ENCODE assay signal across 9 cellular contexts in the genomic region with DNA sequence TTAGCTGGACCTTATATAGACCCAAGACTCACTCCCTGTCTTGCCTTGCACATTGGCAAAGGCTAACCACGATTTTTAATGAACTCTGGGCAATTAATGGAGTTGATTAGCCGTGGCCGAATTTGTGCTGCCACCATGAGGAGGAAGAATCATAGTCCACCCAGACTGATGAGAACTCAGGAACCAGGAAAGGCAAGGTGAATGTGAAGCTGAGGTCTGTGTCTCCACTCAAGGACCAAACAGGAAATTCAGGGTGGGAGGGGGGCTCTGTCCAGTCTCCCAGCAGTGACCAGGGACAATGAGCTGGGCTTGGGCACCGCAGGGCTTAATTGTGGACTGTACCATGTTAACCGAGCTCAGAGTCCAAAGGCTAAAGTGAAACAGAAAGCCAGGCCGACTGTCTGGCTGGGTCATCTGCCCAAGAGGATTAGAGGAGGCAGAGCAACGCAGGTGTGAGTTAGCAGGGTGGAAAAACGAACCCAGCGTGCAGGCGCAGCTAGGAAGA.
DNase-seq lines count a peak whose midpoint lies in the region; ATAC-seq and TF ChIP-seq lines count a peak whose summit lies in the region.
"Had no signal": no experiment of that assay in that cellular context is flagged by ENCODE, and none has a peak within 500 bp of the region (broad histone marks: within the 10 kb centered on the region; RNA-seq: fewer than 3 reads in every experiment).

No MANE protein-coding gene starts in this region.

- TF ChIP-seq EP300 in SK-N-SH (IDR thresholded peaks at IDR 0.05; ENCODE audit: borderline replicate concordance in 1 of 2, low read depth in 1 of 2, low read length in 1 of 2) (no peak), suprapubic skin (IDR thresholded peaks at IDR 0.05) (no peak), tibial nerve (IDR thresholded peaks at IDR 0.05) (no peak)

- H3K36me3 Mint-ChIP-seq in activated CD4-positive, alpha-beta T cell treated with anti-CD3 and anti-CD28 coated beads, Interleukin-2, amount 10 ng/mL, durations not matched to agents 7 days and 5 days (ENCODE audit: low read depth), result no peaks in the 10 kb centered on the region

- H3K9me2 ChIP-seq in SK-N-SH, result no peaks in the 10 kb centered on the region

- H3K4me1 ChIP-seq in SK-N-SH (ENCODE audit: control insufficient read depth in 1 of 2, insufficient read depth in 2 of 2, low read depth in 1 of 2, low read length in 1 of 2), result peaks cover 13 to 53% of the 10 kb centered on the region in 2 experiments; a peak in 3 of 4 replicates
- peaks cover 0 to 21% of the 10 kb centered on the region in 2 donors for H3K4me1 ChIP-seq in right atrium auricular region
- peaks cover 28% of the 10 kb centered on the region for H3K4me1 ChIP-seq in suprapubic skin
- peaks cover 0 to 17% (median 2%) of the 10 kb centered on the region in 4 donors for H3K4me1 ChIP-seq in tibial nerve

- peaks cover 48% of the 10 kb centered on the region for H3F3A ChIP-seq in SK-N-SH (replicated peaks; ENCODE audit: insufficient read depth)

- no peak for TF ChIP-seq POLR2A in suprapubic skin (IDR thresholded peaks at IDR 0.05)
- TF ChIP-seq POLR2A in tibial nerve (IDR thresholded peaks at IDR 0.05), result no peak

- H3K9me3 ChIP-seq in SK-N-SH (no peaks in the 10 kb centered on the region), right atrium auricular region (no peaks in the 10 kb centered on the region), suprapubic skin (no peaks in the 10 kb centered on the region), tibial nerve (no peaks in the 10 kb centered on the region)

- no peak overlapping the region for H3K27ac Mint-ChIP-seq in activated CD4-positive, alpha-beta T cell treated with anti-CD3 and anti-CD28 coated beads, Interleukin-2, amount 10 ng/mL, durations not matched to agents 7 days and 5 days

- CTCF ChIA-PET in SK-N-SH (lab: Yijun Ruan, JAX), result interaction anchor here (1.0 kb wide), 1 partner anchor 188 kb away, joined by 3 read pairs; no protein-coding TSS in a partner anchor
- CTCF ChIA-PET in activated CD4-positive, alpha-beta T cell treated with anti-CD3 and anti-CD28 coated beads, Interleukin-2, amount 10 ng/mL, durations not matched to agents 7 days and 5 days (lab: Charles Lee), result interaction anchor here (1.3 to 1.4 kb wide), 4 partner anchors 9 to 45 kb away, joined by 3 to 6 read pairs (median 3); no protein-coding TSS in a partner anchor

- H3K4me3 ChIP-seq in SK-N-SH (ENCODE audit: low read depth in 2 of 2, low read length in 1 of 2), result 0 out of 4 replicates have a peak overlapping the region, but pooled peaks of 1 of the 2 experiments have one; percentile 12
- H3K4me3 ChIP-seq in right atrium auricular region, result peak overlapping the region in 1 of 2 donors; percentile 28
- no peak overlapping the region for H3K4me3 ChIP-seq in suprapubic skin
- peak overlapping the region in 1 of 4 donors; percentile 13 for H3K4me3 ChIP-seq in tibial nerve

- WGBS in SK-N-SH (ENCODE audit: low lambda C conversion rate), result 70% methylated on average over 10 of the region's 10 CpGs
- 70% methylated on average over 10 of the region's 10 CpGs for WGBS in suprapubic skin
- 71 to 77% methylated on average over 10 of the region's 10 CpGs for WGBS in tibial nerve, 2 donors

- TF ChIP-seq RAD21 in SK-N-SH (IDR thresholded peaks at IDR 0.05; ENCODE audit: low read length), result peak; percentile 21; the same call in 1 of the 2 replicates

- H3K9ac ChIP-seq in SK-N-SH, result peak overlapping the region; percentile 50; the same call in 1 of the 2 replicates

- no peaks in the 10 kb centered on the region for H4K20me1 ChIP-seq in SK-N-SH (ENCODE audit: insufficient read depth)

- no peak overlapping the region for H3K4me3 Mint-ChIP-seq in activated CD4-positive, alpha-beta T cell treated with anti-CD3 and anti-CD28 coated beads, Interleukin-2, amount 10 ng/mL, durations not matched to agents 7 days and 5 days

- TF ChIP-seq CTCF in SK-N-SH (IDR thresholded peaks at IDR 0.05) (peak; percentile 52), right atrium auricular region (IDR thresholded peaks at IDR 0.05) (peak in 1 of 2 donors; percentile 51), suprapubic skin (IDR thresholded peaks at IDR 0.05) (no peak), tibial nerve (IDR thresholded peaks at IDR 0.05) (peak in 1 of 5 experiments; percentile 11)

- H3K27ac ChIP-seq in SK-N-SH (ENCODE audit: low read depth in 2 of 2, low read length in 1 of 2) (peak overlapping the region; percentile 8 to 97; a peak in 3 of 4 replicates), right atrium auricular region (peak overlapping the region; percentile 62 to 67), suprapubic skin (peak overlapping the region; percentile 24), tibial nerve (peak overlapping the region in 1 of 4 donors; percentile 51)

- H3K9me3 Mint-ChIP-seq in activated CD4-positive, alpha-beta T cell treated with anti-CD3 and anti-CD28 coated beads, Interleukin-2, amount 10 ng/mL, durations not matched to agents 7 days and 5 days, result no peaks in the 10 kb centered on the region

- no peaks in the 10 kb centered on the region for H3K79me2 ChIP-seq in SK-N-SH (ENCODE audit: insufficient read depth)

- H3K36me3 ChIP-seq in SK-N-SH (replicated peaks in 1 of 2; ENCODE audit: control insufficient read depth in 1 of 2, insufficient read depth in 2 of 2, low read length in 1 of 2), result no peaks in the 10 kb centered on the region
- no peaks in the 10 kb centered on the region for H3K36me3 ChIP-seq in right atrium auricular region
- H3K36me3 ChIP-seq in suprapubic skin, result no peaks in the 10 kb centered on the region
- H3K36me3 ChIP-seq in tibial nerve, result no peaks in the 10 kb centered on the region

- peak overlapping the region; percentile 47; the same call in 1 of the 2 replicates for H2AFZ ChIP-seq in SK-N-SH (ENCODE audit: low read depth)

- ATAC-seq in GM21447 (IDR thresholded peaks at IDR 0.05; ENCODE audit: unreplicated experiment), result peak; percentile 62
- ATAC-seq in GM18868 (IDR thresholded peaks at IDR 0.05; ENCODE audit: unreplicated experiment), result no peak

- DNase-seq in SK-N-SH, result no peak
- DNase-seq in right atrium auricular region (ENCODE audit: low spot score), result no peak
- no peak for DNase-seq in suprapubic skin (ENCODE audit: low spot score in 2 of 2)
- no peak for DNase-seq in activated CD4-positive, alpha-beta T cell treated with anti-CD3 and anti-CD28 coated beads, Interleukin-2, amount 10 ng/mL, durations not matched to agents 7 days and 5 days
- no peak for DNase-seq in stimulated activated naive CD4-positive, alpha-beta T cell treated with Interleukin-2 at 50 U/mL for 16 hours (lab: John Stamatoyannopoulos, UW)
- DNase-seq in tibial nerve (ENCODE audit: low spot score in 2 of 2), result no peak
- DNase-seq: SIG-M5 had no signal

- no peaks in the 10 kb centered on the region for H3K4me1 Mint-ChIP-seq in activated CD4-positive, alpha-beta T cell treated with anti-CD3 and anti-CD28 coated beads, Interleukin-2, amount 10 ng/mL, durations not matched to agents 7 days and 5 days

- POLR2A ChIA-PET in SK-N-SH (lab: Yijun Ruan, JAX), result no interaction called here
- POLR2A ChIA-PET in activated CD4-positive, alpha-beta T cell treated with anti-CD3 and anti-CD28 coated beads, Interleukin-2, amount 10 ng/mL, durations not matched to agents 7 days and 5 days (lab: Charles Lee), result no interaction called here

- H3K4me2 ChIP-seq in SK-N-SH, result peak overlapping the region; percentile 60

- no peaks in the 10 kb centered on the region for H3K27me3 ChIP-seq in SK-N-SH (ENCODE audit: insufficient read depth)
- no peaks in the 10 kb centered on the region for H3K27me3 ChIP-seq in right atrium auricular region
- no peaks in the 10 kb centered on the region for H3K27me3 ChIP-seq in suprapubic skin
- no peaks in the 10 kb centered on the region for H3K27me3 ChIP-seq in tibial nerve

- peaks cover 2% of the 10 kb centered on the region for H3K27me3 Mint-ChIP-seq in activated CD4-positive, alpha-beta T cell treated with anti-CD3 and anti-CD28 coated beads, Interleukin-2, amount 10 ng/mL, durations not matched to agents 7 days and 5 days

TF ChIP-seq in SK-N-SH, 30 proteins besides CTCF, POLR2A, EP300 and RAD21:
- TF ChIP-seq FOXJ3 (CRISPR knock-in tag; IDR thresholded peaks at IDR 0.05) (no peak), SMC3 (IDR thresholded peaks at IDR 0.05; ENCODE audit: low read depth, low read length) (peak; percentile 4; the same call in 1 of the 2 replicates)
TF ChIP-seq in SK-N-SH: peak in this region for 1.
